ENCODE assay signal across 16 cellular contexts in genomic region chr22:27597703-27598444, GRCh38.
A peak's percentile ranks its signal among the peaks of the same experiment; 100 is the strongest.
DNase-seq lines count a peak whose midpoint lies in the region; ATAC-seq and TF ChIP-seq lines count a peak whose summit lies in the region.
"Had no signal": no experiment of that assay in that cellular context is flagged by ENCODE, and none has a peak within 500 bp of the region (broad histone marks: within the 10 kb centered on the region; RNA-seq: fewer than 3 reads in every experiment).

No MANE protein-coding gene starts in this region.

- no TSS peak for BruUV-seq in MCF 10A (replicated peaks; lab: Mats Ljungman, UMichigan)

- no peak for TF ChIP-seq EP300 in gastroesophageal sphincter (IDR thresholded peaks at IDR 0.05)

- H3K27ac Mint-ChIP-seq in MCF 10A (ENCODE audit: low read depth, unreplicated experiment), result no peak overlapping the region
- H3K27ac Mint-ChIP-seq: effector memory CD8-positive, alpha-beta T cell had no signal

- H3K4me1 ChIP-seq in breast epithelium, result no peaks in the 10 kb centered on the region
- H3K4me1 ChIP-seq in gastroesophageal sphincter, result no peaks in the 10 kb centered on the region

- ATAC-seq in gastroesophageal sphincter, result no peak
- ATAC-seq: activated T-cell treated with anti-CD3 and anti-CD28 coated beads, Interleukin-2, amount 50 U/mL, for 4 hours; effector memory CD8-positive, alpha-beta T cell had no signal

- DNase-seq in MCF 10A (ENCODE audit: unreplicated experiment), result peak; percentile 51
- no peak for DNase-seq in breast epithelium (ENCODE audit: low spot score in 2 of 2)
- DNase-seq in OCI-M1 (lab: John Stamatoyannopoulos, UW), result peak; percentile 47
- peak; percentile 54 for DNase-seq in fibroblast of mammary gland (ENCODE audit: low read depth)
- DNase-seq in activated T-cell treated with anti-CD3 and anti-CD28 coated beads, Interleukin-2, amount 50 U/mL, for 1 hour, result no peak
- no peak for DNase-seq in SIG-M5 treated with dmso at 0.1 percent for 504 hours (lab: John Stamatoyannopoulos, UW; ENCODE audit: unreplicated experiment)
- DNase-seq in COLO829 (ENCODE audit: low spot score), result no peak
- DNase-seq: activated CD4-positive, CD25-positive, alpha-beta regulatory T cell; activated T-cell treated with anti-CD3 and anti-CD28 coated beads, Interleukin-2, amount 50 U/mL, for 4 hours; AML-193; effector memory CD8-positive, alpha-beta T cell; hypothalamus; NCI-H2171 treated with DMSO at 0.1 percent for 48 hours; Right ventricle myocardium superior had no signal

- POLR2A ChIA-PET in MCF 10A (lab: Yijun Ruan, JAX), result interaction anchor here (0.6 kb wide), 1 partner anchor 175 kb away, joined by 3 read pairs; no protein-coding TSS in a partner anchor

- H3K27ac ChIP-seq in breast epithelium, result no peak overlapping the region
- H3K27ac ChIP-seq in gastroesophageal sphincter, result no peak overlapping the region
- H3K27ac ChIP-seq: thoracic aorta had no signal

- H3K27me3 ChIP-seq in breast epithelium (no peaks in the 10 kb centered on the region), gastroesophageal sphincter (no peaks in the 10 kb centered on the region)

- intact Hi-C loops in MCF 10A (cut with micrococcal nuclease), result no loop called here
- intact Hi-C loops in breast epithelium (cut with DNase I; ENCODE audit: low total_unique reads), result no loop called here

- H3K4me3 ChIP-seq in breast epithelium (no peak overlapping the region), fibroblast of mammary gland (ENCODE audit: control insufficient read depth, low read depth, low read length) (no peak overlapping the region), gastroesophageal sphincter (no peak overlapping the region)
- H3K4me3 ChIP-seq: thoracic aorta had no signal

- no peaks in the 10 kb centered on the region for H3K4me1 Mint-ChIP-seq in MCF 10A (ENCODE audit: insufficient read depth, unreplicated experiment)

- no peaks in the 10 kb centered on the region for H3K9me3 Mint-ChIP-seq in MCF 10A (ENCODE audit: unreplicated experiment)
- H3K9me3 Mint-ChIP-seq: activated T-cell treated with anti-CD3 and anti-CD28 coated beads, Interleukin-2, amount 50 U/mL, for 4 hours had no signal

- no peak overlapping the region for H3K4me3 Mint-ChIP-seq in MCF 10A (ENCODE audit: unreplicated experiment)
- H3K4me3 Mint-ChIP-seq: activated T-cell treated with anti-CD3 and anti-CD28 coated beads, Interleukin-2, amount 50 U/mL, for 4 hours; effector memory CD8-positive, alpha-beta T cell had no signal

- no peaks in the 10 kb centered on the region for H3K36me3 Mint-ChIP-seq in MCF 10A (ENCODE audit: insufficient read depth, unreplicated experiment)

- TF ChIP-seq POLR2A in breast epithelium (IDR thresholded peaks at IDR 0.05) (no peak), gastroesophageal sphincter (IDR thresholded peaks at IDR 0.05) (no peak)

- H3K9me3 ChIP-seq in breast epithelium (no peaks in the 10 kb centered on the region), gastroesophageal sphincter (no peaks in the 10 kb centered on the region)
- H3K9me3 ChIP-seq: thoracic aorta had no signal

- CTCF ChIA-PET in MCF 10A (lab: Yijun Ruan, JAX), result no interaction called here

- WGBS in gastroesophageal sphincter (ENCODE audit: low coverage in 1 of 2), 2 donors, result no CpG with 5 or more reads among the region's 1 CpG

- TF ChIP-seq CTCF in MCF 10A (IDR thresholded peaks at IDR 0.05; ENCODE audit: unreplicated experiment), result no peak
- no peak for TF ChIP-seq CTCF in breast epithelium (IDR thresholded peaks at IDR 0.05)
- peak; percentile 15 for TF ChIP-seq CTCF in fibroblast of mammary gland (conservative IDR thresholded peaks at IDR 0.05; ENCODE audit: control insufficient read depth, insufficient read depth, low read depth, low read length)
- no peak for TF ChIP-seq CTCF in gastroesophageal sphincter (IDR thresholded peaks at IDR 0.05)

- no peaks in the 10 kb centered on the region for H3K27me3 Mint-ChIP-seq in MCF 10A (ENCODE audit: insufficient read depth, unreplicated experiment)

- no peaks in the 10 kb centered on the region for H3K36me3 ChIP-seq in breast epithelium
- H3K36me3 ChIP-seq in gastroesophageal sphincter, result no peaks in the 10 kb centered on the region
- H3K36me3 ChIP-seq: thoracic aorta had no signal

Comparison
In these comparisons a context has a peak if more than half of its experiments do, and no peak if none do; other contexts are left out.
1. DNase-seq: peak in MCF 10A (single experiment), OCI-M1 (single experiment) and fibroblast of mammary gland (single experiment); none in breast epithelium (0 of 2), activated T-cell treated with anti-CD3 and anti-CD28 coated beads, Interleukin-2, amount 50 U/mL, for 1 hour (single experiment), SIG-M5 treated with dmso at 0.1 percent for 504 hours (single experiment) and COLO829 (single experiment).